8 cellular contexts compared by ENCODE assay signal in genomic region chr6:16319813-16320532, GRCh38.
DNase-seq lines count a peak whose midpoint lies in the region; ATAC-seq lines count a peak whose summit lies in the region.

No MANE protein-coding gene starts in this region.

- H3K4me1 Mint-ChIP-seq in effector memory CD8-positive, alpha-beta T cell (ENCODE audit: low read depth in 2 of 2), result peaks cover 51 to 71% of the 10 kb centered on the region in 2 donors

- ATAC-seq in GM18511 (IDR thresholded peaks at IDR 0.05; ENCODE audit: unreplicated experiment) (peak; percentile 70), HG02885 (IDR thresholded peaks at IDR 0.05; ENCODE audit: poor library complexity, unreplicated experiment) (peak; percentile 65)
- ATAC-seq in effector memory CD8-positive, alpha-beta T cell (replicated peaks), result peak; percentile 56

- DNase-seq in NCI-H82 (lab: John Stamatoyannopoulos, UW) (peak; percentile 85), middle frontal gyrus (ENCODE audit: extremely low spot score, low spot score) (peak; percentile 79), NCI-H1048 (lab: John Stamatoyannopoulos, UW) (no peak)
- DNase-seq in activated CD8-positive, alpha-beta memory T cell treated with anti-CD3 and anti-CD28 coated beads for 24 hours, result peak; percentile 86
- peak; percentile 64 to 65 (median 65) for DNase-seq in effector memory CD8-positive, alpha-beta T cell
- peak; percentile 20 to 31 for DNase-seq in stimulated activated CD8-positive, alpha-beta memory T cell treated with anti-CD3 and anti-CD28 coated beads, Interleukin-4, amount 100 ng/mL, for 1 hour (ENCODE audit: low read depth in 2 of 2, low spot score in 1 of 2)

- no peaks in the 10 kb centered on the region for H3K9me3 Mint-ChIP-seq in effector memory CD8-positive, alpha-beta T cell

- peaks cover 46% of the 10 kb centered on the region for H3K36me3 Mint-ChIP-seq in effector memory CD8-positive, alpha-beta T cell (ENCODE audit: insufficient read depth)

- peak overlapping the region; percentile 77 for H3K4me3 Mint-ChIP-seq in effector memory CD8-positive, alpha-beta T cell

- H3K27me3 Mint-ChIP-seq in effector memory CD8-positive, alpha-beta T cell, result no peaks in the 10 kb centered on the region

- peak overlapping the region; percentile 95 to 96 for H3K27ac Mint-ChIP-seq in effector memory CD8-positive, alpha-beta T cell
